29 cellular contexts compared by ENCODE assay signal in genomic region chr20:24763386-24764026, GRCh38.
DNase-seq lines count a peak whose midpoint lies in the region; ATAC-seq and TF ChIP-seq lines count a peak whose summit lies in the region.
"Had no signal": no experiment of that assay in that cellular context is flagged by ENCODE, and none has a peak within 500 bp of the region (broad histone marks: within the 10 kb centered on the region; RNA-seq: fewer than 3 reads in every experiment).

No MANE protein-coding gene starts in this region.

- DNase-seq in right atrium auricular region (ENCODE audit: low spot score) (peak; percentile 16), heart left ventricle (no peak), immature natural killer cell (no peak), trophoblast cell (peak; percentile 34 to 81), vagina (ENCODE audit: extremely low spot score in 2 of 2) (peak; percentile 42 to 81), GM23248 (no peak), T-helper 1 cell (no peak)
- DNase-seq: activated gamma-delta T cell treated with Interleukin-2 at 50 U/mL for 16 hours; activated naive CD8-positive, alpha-beta T cell treated with anti-CD3 and anti-CD28 coated beads, Interleukin-2, amount 10 ng/mL, durations not matched to agents 7 days and 5 days; activated T-cell treated with anti-CD3 and anti-CD28 coated beads, Interleukin-2, amount 50 U/mL, for 24 hours; AML-193; aorta; DMS153; effector memory CD8-positive, alpha-beta T cell; erythroblast; Karpas-422; kidney; NCI-H1417 treated with DMSO at 0.1 percent for 48 hours; NCI-H2081; NCI-H526; nucleus accumbens had no signal

- H3K9me2 ChIP-seq in GM23248 (ENCODE audit: insufficient read depth) = no peaks in the 10 kb centered on the region

- WGBS in heart left ventricle, 4 donors = 61 to 76% (median 68%) methylated on average over 23 to 26 of the region's 26 CpGs
- no CpG with 5 or more reads among the region's 26 CpGs for WGBS in trophoblast cell (ENCODE audit: extremely low coverage, insufficient coverage, insufficient read length)
- 70 to 72% methylated on average over 26 of the region's 26 CpGs for WGBS in GM23248 (ENCODE audit: low coverage in 1 of 2, low lambda C conversion rate in 2 of 2, missing lambda C conversion rate in 2 of 2), 2 experiments

- H3K4me3 Mint-ChIP-seq in immature natural killer cell = peak overlapping the region in 3 of 5 donors; percentile 39 to 62 (median 46)
- H3K4me3 Mint-ChIP-seq: activated naive CD8-positive, alpha-beta T cell treated with anti-CD3 and anti-CD28 coated beads, Interleukin-2, amount 10 ng/mL, durations not matched to agents 7 days and 5 days; activated T-cell treated with anti-CD3 and anti-CD28 coated beads, Interleukin-2, amount 50 U/mL, for 24 hours; effector memory CD8-positive, alpha-beta T cell; mesothelial cell of epicardium; naive thymus-derived CD4-positive, alpha-beta T cell; stimulated activated memory B cell treated with anti-CD40 and anti-IgM and Interleukin-4, amounts not matched to agents 10 μg/mL and 1 μg/mL and 100 μg/mL, for 72 hours; T-helper 2 cell treated with Interferon-gamma antibody and Interleukin-4, amounts not matched to agents 5 μg/mL and 100 μg/mL, for 36 hours had no signal

- peaks cover 6 to 8% of the 10 kb centered on the region in 2 donors for H3K4me1 Mint-ChIP-seq in immature natural killer cell
- H3K4me1 Mint-ChIP-seq: activated naive CD8-positive, alpha-beta T cell treated with anti-CD3 and anti-CD28 coated beads, Interleukin-2, amount 10 ng/mL, durations not matched to agents 7 days and 5 days; naive thymus-derived CD4-positive, alpha-beta T cell had no signal

- no peak overlapping the region for H2AK5ac ChIP-seq in trophoblast cell (ENCODE audit: low read length)

- no peak overlapping the region for H3K14ac ChIP-seq in trophoblast cell (ENCODE audit: low read length)

- H3K79me2 ChIP-seq in trophoblast cell (ENCODE audit: control insufficient read depth, insufficient read depth, low read length, poor library complexity) (no peaks in the 10 kb centered on the region), GM23248 (ENCODE audit: insufficient read depth) (no peaks in the 10 kb centered on the region)

- no peak overlapping the region for H3K18ac ChIP-seq in trophoblast cell (ENCODE audit: low read length)

- no peaks in the 10 kb centered on the region for H3F3A ChIP-seq in GM23248 (ENCODE audit: insufficient read depth)

- H3K9ac ChIP-seq in trophoblast cell (ENCODE audit: low read length) = no peak overlapping the region
- no peak overlapping the region for H3K9ac ChIP-seq in GM23248

- H3K36me3 ChIP-seq in right atrium auricular region = no peaks in the 10 kb centered on the region
- H3K36me3 ChIP-seq in heart left ventricle = no peaks in the 10 kb centered on the region
- H3K36me3 ChIP-seq in trophoblast cell (ENCODE audit: control insufficient read depth in 1 of 2, insufficient read depth in 2 of 2, low read length in 2 of 2) = no peaks in the 10 kb centered on the region
- no peaks in the 10 kb centered on the region for H3K36me3 ChIP-seq in vagina
- H3K36me3 ChIP-seq in GM23248 (ENCODE audit: low read depth) = no peaks in the 10 kb centered on the region
- H3K36me3 ChIP-seq: thoracic aorta had no signal

- peaks cover 0 to 12% of the 10 kb centered on the region in 2 donors for H3K9me3 ChIP-seq in right atrium auricular region
- peaks cover 0 to 16% (median 6%) of the 10 kb centered on the region in 12 donors for H3K9me3 ChIP-seq in heart left ventricle
- H3K9me3 ChIP-seq in trophoblast cell (ENCODE audit: insufficient read depth, low read depth, low read length) = peaks cover 1% of the 10 kb centered on the region
- H3K9me3 ChIP-seq in vagina = no peaks in the 10 kb centered on the region
- no peaks in the 10 kb centered on the region for H3K9me3 ChIP-seq in GM23248 (ENCODE audit: low read depth)
- H3K9me3 ChIP-seq: thoracic aorta had no signal

- no peak overlapping the region for H3K23ac ChIP-seq in trophoblast cell (ENCODE audit: low read length)

- no peaks in the 10 kb centered on the region for H3K79me1 ChIP-seq in trophoblast cell (ENCODE audit: low read length)

- ATAC-seq in heart left ventricle (no peak), SK-N-SH treated with all-trans-retinoic acid at 6 μM for 48 hours (no peak)
- ATAC-seq: A549; effector memory CD8-positive, alpha-beta T cell; HepG2; naive thymus-derived CD4-positive, alpha-beta T cell had no signal

- H4K20me1 ChIP-seq in GM23248 (ENCODE audit: insufficient read depth) = no peaks in the 10 kb centered on the region

- no peak overlapping the region for H2BK120ac ChIP-seq in trophoblast cell (ENCODE audit: insufficient read depth, low read length, poor library complexity)

- no peak overlapping the region for H3K27ac ChIP-seq in right atrium auricular region
- no peak overlapping the region for H3K27ac ChIP-seq in heart left ventricle
- no peak overlapping the region for H3K27ac ChIP-seq in trophoblast cell (ENCODE audit: low read depth, low read length)
- H3K27ac ChIP-seq in vagina = no peak overlapping the region
- H3K27ac ChIP-seq in GM23248 = no peak overlapping the region
- H3K27ac ChIP-seq: A549, thoracic aorta had no signal

- intact Hi-C loops in heart left ventricle (cut with DNase I) = no loop called here
- intact Hi-C loops in vagina (cut with DNase I) = no loop called here

- H3K4me2 ChIP-seq in trophoblast cell (ENCODE audit: low read length) = no peak overlapping the region
- H3K4me2 ChIP-seq in GM23248 (ENCODE audit: unreplicated experiment) = no peak overlapping the region
- H3K4me2 ChIP-seq: A549 had no signal

- no peaks in the 10 kb centered on the region for H3K4me1 ChIP-seq in right atrium auricular region
- H3K4me1 ChIP-seq in heart left ventricle = no peaks in the 10 kb centered on the region
- H3K4me1 ChIP-seq in trophoblast cell (ENCODE audit: control insufficient read depth in 1 of 2, insufficient read depth in 2 of 2, low read length in 2 of 2) = peaks cover 8 to 14% of the 10 kb centered on the region in 2 experiments
- no peaks in the 10 kb centered on the region for H3K4me1 ChIP-seq in vagina
- H3K4me1 ChIP-seq in GM23248 (ENCODE audit: insufficient read depth) = no peaks in the 10 kb centered on the region
- H3K4me1 ChIP-seq: A549 had no signal

- no peak overlapping the region for H2BK5ac ChIP-seq in trophoblast cell (ENCODE audit: low read depth, low read length, poor library complexity)

- H4K12ac ChIP-seq in trophoblast cell (ENCODE audit: low read depth, low read length) = no peak overlapping the region

- no peak overlapping the region for H2BK12ac ChIP-seq in trophoblast cell (ENCODE audit: low read length)

- no peak overlapping the region for H4K91ac ChIP-seq in trophoblast cell (ENCODE audit: low read depth, low read length)

- H3K27me3 ChIP-seq in right atrium auricular region (no peaks in the 10 kb centered on the region), heart left ventricle (peaks cover 0 to 7% (median 0%) of the 10 kb centered on the region in 9 donors), trophoblast cell (ENCODE audit: insufficient read depth, low read length) (no peaks in the 10 kb centered on the region), vagina (no peaks in the 10 kb centered on the region), GM23248 (replicated peaks; ENCODE audit: insufficient read depth) (peaks cover 11% of the 10 kb centered on the region; the same call in 1 of the 2 replicates)

- H3K27ac Mint-ChIP-seq in immature natural killer cell = no peak overlapping the region
- H3K27ac Mint-ChIP-seq: activated naive CD8-positive, alpha-beta T cell treated with anti-CD3 and anti-CD28 coated beads, Interleukin-2, amount 10 ng/mL, durations not matched to agents 7 days and 5 days; activated T-cell treated with anti-CD3 and anti-CD28 coated beads, Interleukin-2, amount 50 U/mL, for 24 hours; effector memory CD8-positive, alpha-beta T cell; mesothelial cell of epicardium; naive thymus-derived CD4-positive, alpha-beta T cell; stimulated activated memory B cell treated with anti-CD40 and anti-IgM and Interleukin-4, amounts not matched to agents 10 μg/mL and 1 μg/mL and 100 μg/mL, for 72 hours; T-helper 2 cell treated with Interferon-gamma antibody and Interleukin-4, amounts not matched to agents 5 μg/mL and 100 μg/mL, for 36 hours had no signal

- TF ChIP-seq POLR2A in heart left ventricle (IDR thresholded peaks at IDR 0.05) (no peak), vagina (IDR thresholded peaks at IDR 0.05) (no peak)

- H3K9me3 Mint-ChIP-seq in immature natural killer cell = no peaks in the 10 kb centered on the region
- H3K9me3 Mint-ChIP-seq: activated naive CD8-positive, alpha-beta T cell treated with anti-CD3 and anti-CD28 coated beads, Interleukin-2, amount 10 ng/mL, durations not matched to agents 7 days and 5 days; effector memory CD8-positive, alpha-beta T cell; T-helper 2 cell treated with Interferon-gamma antibody and Interleukin-4, amounts not matched to agents 5 μg/mL and 100 μg/mL, for 36 hours had no signal

- TF ChIP-seq CTCF in right atrium auricular region (IDR thresholded peaks at IDR 0.05) = no peak
- no peak for TF ChIP-seq CTCF in heart left ventricle (IDR thresholded peaks at IDR 0.05)
- TF ChIP-seq CTCF in vagina (IDR thresholded peaks at IDR 0.05) = no peak

- no peaks in the 10 kb centered on the region for H3K36me3 Mint-ChIP-seq in immature natural killer cell
- H3K36me3 Mint-ChIP-seq: activated naive CD8-positive, alpha-beta T cell treated with anti-CD3 and anti-CD28 coated beads, Interleukin-2, amount 10 ng/mL, durations not matched to agents 7 days and 5 days; mesothelial cell of epicardium; naive thymus-derived CD4-positive, alpha-beta T cell; stimulated activated memory B cell treated with anti-CD40 and anti-IgM and Interleukin-4, amounts not matched to agents 10 μg/mL and 1 μg/mL and 100 μg/mL, for 72 hours had no signal

- no peak overlapping the region for H3K4ac ChIP-seq in trophoblast cell (ENCODE audit: low read depth, low read length)

- H4K8ac ChIP-seq in trophoblast cell (ENCODE audit: low read depth, low read length) = no peak overlapping the region

- in situ Hi-C loops in GM23248 (cut with MboI) = no loop called here

- peaks cover 0 to 11% (median 4%) of the 10 kb centered on the region in 3 donors for H3K27me3 Mint-ChIP-seq in immature natural killer cell (ENCODE audit: low read depth in 3 of 3)

- H2AFZ ChIP-seq in trophoblast cell (ENCODE audit: insufficient read depth, low read length, poor library complexity) (no peak overlapping the region), GM23248 (no peak overlapping the region)

- no peak overlapping the region for H3K4me3 ChIP-seq in right atrium auricular region
- no peak overlapping the region for H3K4me3 ChIP-seq in heart left ventricle
- H3K4me3 ChIP-seq in trophoblast cell (ENCODE audit: low read depth, low read length) = no peak overlapping the region
- no peak overlapping the region for H3K4me3 ChIP-seq in vagina
- H3K4me3 ChIP-seq in GM23248 = no peak overlapping the region
- H3K4me3 ChIP-seq: A549, thoracic aorta had no signal

Comparison
In these comparisons a context has a peak if more than half of its experiments do, and no peak if none do; other contexts are left out.
1. DNase-seq: peak in right atrium auricular region (single experiment), trophoblast cell (2 of 2) and vagina (2 of 2); none in heart left ventricle (0 of 5), immature natural killer cell (0 of 3), GM23248 (single experiment) and T-helper 1 cell (0 of 5).